10 cellular contexts compared by ENCODE assay signal in genomic region chr6:129317931-129318820, GRCh38.
DNase-seq lines count a peak whose midpoint lies in the region; FAIRE-seq and TF ChIP-seq lines count a peak whose summit lies in the region.
"Had no signal": no experiment of that assay in that cellular context is flagged by ENCODE, and none has a peak within 500 bp of the region (broad histone marks: within the 10 kb centered on the region; RNA-seq: fewer than 3 reads in every experiment).

No MANE protein-coding gene starts in this region.

- in situ Hi-C loops in HAP-1 (cut with MboI; ENCODE audit: low sequenced_read_pairs) = no loop called here

- H3K9me3 ChIP-seq in HAP-1 (no peaks in the 10 kb centered on the region), osteoblast (ENCODE audit: low read depth, low read length) (no peaks in the 10 kb centered on the region)

- no peaks in the 10 kb centered on the region for H3K27me3 ChIP-seq in HAP-1 (ENCODE audit: low read depth)
- no peaks in the 10 kb centered on the region for H3K27me3 ChIP-seq in osteoblast (ENCODE audit: insufficient read depth, low read length)

- no peak for FAIRE-seq in D721Med (lab: Jason Lieb, UNC)

- H3K36me3 ChIP-seq in HAP-1 (replicated peaks) (no peaks in the 10 kb centered on the region), osteoblast (ENCODE audit: insufficient read depth, low read length) (no peaks in the 10 kb centered on the region)

- H3K4me3 ChIP-seq in HAP-1 (no peak overlapping the region), osteoblast (ENCODE audit: insufficient read depth, low read length) (no peak overlapping the region)

- no peak for TF ChIP-seq CTCF in osteoblast (IDR thresholded peaks at IDR 0.05; ENCODE audit: extremely low read depth, low read depth, low read length)
- TF ChIP-seq CTCF in D721Med (IDR thresholded peaks at IDR 0.05; ENCODE audit: insufficient read depth, missing control alignments) = no peak

- no peaks in the 10 kb centered on the region for H3K79me2 ChIP-seq in osteoblast (ENCODE audit: insufficient read depth, low read length)

- H3K27ac ChIP-seq in osteoblast (ENCODE audit: low read depth, low read length) = no peak overlapping the region

- H3K4me1 ChIP-seq in HAP-1 (peaks cover 29% of the 10 kb centered on the region), osteoblast (ENCODE audit: insufficient read depth, low read length) (peaks cover 5% of the 10 kb centered on the region)

- peak overlapping the region; percentile 48 for H2AFZ ChIP-seq in osteoblast (ENCODE audit: low read length)

- peak; percentile 82 to 100 for DNase-seq in HAP-1 (ENCODE audit: low spot score in 2 of 2)
- peak; percentile 24 for DNase-seq in OCI-M1 (lab: John Stamatoyannopoulos, UW)
- DNase-seq in fibroblast of gingiva (ENCODE audit: low read depth) = peak; percentile 95
- DNase-seq in osteoblast (ENCODE audit: insufficient read length, low spot score, missing footprints) = peak; percentile 35
- DNase-seq in D721Med (ENCODE audit: insufficient read length, low spot score) = no peak
- DNase-seq in CD1c-positive myeloid dendritic cell (ENCODE audit: extremely low spot score) = no peak
- DNase-seq in DMS153 (lab: John Stamatoyannopoulos, UW) = no peak
- DNase-seq in UCSD-AML1 (lab: John Stamatoyannopoulos, UW; ENCODE audit: unreplicated experiment) = no peak
- DNase-seq: activated CD4-positive, alpha-beta T cell treated with anti-CD3 and anti-CD28 coated beads for 4 hours; stimulated activated naive B cell treated with anti-CD40 and anti-IgM and Interleukin-4, amounts not matched to agents 10 μg/mL and 1 μg/mL and 100 μg/mL, for 72 hours had no signal

- H4K20me1 ChIP-seq in osteoblast (ENCODE audit: insufficient read depth, low read length) = no peaks in the 10 kb centered on the region

- peak overlapping the region; percentile 65 for H3K4me2 ChIP-seq in osteoblast (ENCODE audit: insufficient read depth, low read length)

Comparison
In these comparisons a context has a peak if more than half of its experiments do, and no peak if none do; other contexts are left out.
1. DNase-seq: peak in HAP-1 (2 of 2), OCI-M1 (single experiment), fibroblast of gingiva (single experiment) and osteoblast (single experiment); none in D721Med (single experiment), CD1c-positive myeloid dendritic cell (single experiment), DMS153 (single experiment) and UCSD-AML1 (single experiment).